Comparison of ENCODE assay signal across 8 cellular contexts in the genomic region with DNA sequence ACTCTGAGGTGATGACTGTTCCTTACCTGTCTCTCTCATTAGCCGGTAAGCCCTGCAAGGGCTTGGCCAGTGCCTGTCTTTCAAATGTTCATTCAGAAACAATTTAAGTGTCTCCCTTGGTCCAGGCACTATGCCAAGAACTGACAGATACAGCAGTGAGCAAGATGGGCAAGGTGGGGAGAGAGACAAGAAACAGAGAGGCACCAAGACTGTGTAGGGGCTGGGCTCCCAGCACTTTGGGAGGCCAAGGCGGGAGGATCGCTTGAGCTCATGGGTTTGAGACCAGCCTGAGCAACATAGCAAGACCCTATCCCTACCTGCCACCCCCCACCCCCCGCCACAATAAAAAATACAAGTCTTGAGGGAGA. TPM values are rescaled to one million over a fixed set of nuclear protein-coding genes. Genes with fewer than 3 reads are reported as not detected.
A peak's percentile ranks its signal among the peaks of the same experiment; 100 is the strongest.
DNase-seq lines count a peak whose midpoint lies in the region; ATAC-seq and TF ChIP-seq lines count a peak whose summit lies in the region.

No MANE protein-coding gene starts in this region.

- no peaks in the 10 kb centered on the region for H3K36me3 ChIP-seq in PC-3 (ENCODE audit: low read depth, low read length)
- H3K36me3 ChIP-seq in spleen: no peaks in the 10 kb centered on the region

- H3K4me3 ChIP-seq in PC-3 (ENCODE audit: low read length): no peak overlapping the region
- H3K4me3 ChIP-seq in spleen: peak overlapping the region in 3 of 8 donors; percentile 66 to 83 (median 69)

- H3K9me3 Mint-ChIP-seq in activated CD4-positive, alpha-beta T cell treated with anti-CD3 and anti-CD28 coated beads, Interleukin-2, amount 10 ng/mL, durations not matched to agents 7 days and 5 days: no peaks in the 10 kb centered on the region

- CTCF ChIA-PET in activated CD4-positive, alpha-beta T cell treated with anti-CD3 and anti-CD28 coated beads, Interleukin-2, amount 10 ng/mL, durations not matched to agents 7 days and 5 days (lab: Charles Lee): interaction anchor here (0.9 to 1.2 kb wide), 2 partner anchors 17 to 48 kb away, joined by 3 to 5 read pairs; no protein-coding TSS in a partner anchor
- CTCF ChIA-PET in PC-3 (lab: Charles Lee): interaction anchor here (0.6 kb wide), 1 partner anchor 41 kb away, joined by 3 read pairs; no protein-coding TSS in a partner anchor

- ATAC-seq in PC-3: no peak
- no peak for ATAC-seq in GM18502 (IDR thresholded peaks at IDR 0.05; ENCODE audit: poor library complexity, unreplicated experiment)

- no peaks in the 10 kb centered on the region for H3K79me2 ChIP-seq in PC-3 (ENCODE audit: low read length)

- no peak overlapping the region for H3K9ac ChIP-seq in PC-3 (ENCODE audit: low read length)

- H3K36me3 Mint-ChIP-seq in activated CD4-positive, alpha-beta T cell treated with anti-CD3 and anti-CD28 coated beads, Interleukin-2, amount 10 ng/mL, durations not matched to agents 7 days and 5 days (ENCODE audit: low read depth): peaks cover 25% of the 10 kb centered on the region

- no peak overlapping the region for H3K27ac ChIP-seq in PC-3 (ENCODE audit: low read length)
- peak overlapping the region; percentile 35 for H3K27ac ChIP-seq in epithelial cell of prostate
- peak overlapping the region in 5 of 8 donors; percentile 76 to 87 (median 82) for H3K27ac ChIP-seq in spleen

- peaks cover 5% of the 10 kb centered on the region; the same call in 1 of the 2 replicates for H3K4me1 ChIP-seq in PC-3 (ENCODE audit: insufficient read depth, low read length)
- H3K4me1 ChIP-seq in spleen: peaks cover 0 to 22% (median 14%) of the 10 kb centered on the region in 6 donors

- H3K4me2 ChIP-seq in PC-3 (ENCODE audit: low read length): no peak overlapping the region

- POLR2A ChIA-PET in activated CD4-positive, alpha-beta T cell treated with anti-CD3 and anti-CD28 coated beads, Interleukin-2, amount 10 ng/mL, durations not matched to agents 7 days and 5 days (lab: Charles Lee): no interaction called here
- POLR2A ChIA-PET in PC-3 (lab: Charles Lee; ENCODE audit: unreplicated experiment): no interaction called here

- no TSS peak for BruUV-seq in PC-3 (replicated peaks; lab: Mats Ljungman, UMichigan)

- no peak overlapping the region for H2AFZ ChIP-seq in PC-3 (ENCODE audit: low read length)

- intact Hi-C loops in PC-3 (cut with micrococcal nuclease) (no loop called here), spleen (cut with DNase I; ENCODE audit: low total_unique reads) (no loop called here)

- H4K20me1 ChIP-seq in PC-3 (ENCODE audit: low read length): no peaks in the 10 kb centered on the region

- H3K27me3 Mint-ChIP-seq in activated CD4-positive, alpha-beta T cell treated with anti-CD3 and anti-CD28 coated beads, Interleukin-2, amount 10 ng/mL, durations not matched to agents 7 days and 5 days: no peaks in the 10 kb centered on the region

- peaks cover 37% of the 10 kb centered on the region for H3K4me1 Mint-ChIP-seq in activated CD4-positive, alpha-beta T cell treated with anti-CD3 and anti-CD28 coated beads, Interleukin-2, amount 10 ng/mL, durations not matched to agents 7 days and 5 days

- no peaks in the 10 kb centered on the region for H3F3A ChIP-seq in PC-3 (ENCODE audit: low read length, unreplicated experiment)

- H3K9me3 ChIP-seq in PC-3 (ENCODE audit: low read length) (no peaks in the 10 kb centered on the region), spleen (no peaks in the 10 kb centered on the region)

- no peak for TF ChIP-seq CTCF in PC-3 (conservative IDR thresholded peaks at IDR 0.05; ENCODE audit: low read depth, low read length)
- no peak for TF ChIP-seq CTCF in spleen (IDR thresholded peaks at IDR 0.05 in 8 of 11, conservative IDR thresholded peaks at IDR 0.05 in 3 of 11)

- H3K9me2 ChIP-seq in PC-3 (replicated peaks; ENCODE audit: low read length): no peaks in the 10 kb centered on the region

- 86 to 98% (median 94%) methylated on average over 4 of the region's 4 CpGs for WGBS in spleen, 5 donors

- no peak for DNase-seq in activated CD4-positive, alpha-beta T cell treated with anti-CD3 and anti-CD28 coated beads, Interleukin-2, amount 10 ng/mL, durations not matched to agents 7 days and 5 days
- DNase-seq in activated CD4-positive, alpha-beta T cell treated with anti-CD3 and anti-CD28 coated beads, Interleukin-2, amount 50 U/mL, for 4 hours: no peak
- peak; percentile 63 for DNase-seq in PC-3
- DNase-seq in epithelial cell of prostate (ENCODE audit: low read depth, low spot score): peak; percentile 69
- DNase-seq in spleen: peak; percentile 68
- no peak for DNase-seq in HuH-7 (ENCODE audit: low spot score)
- DNase-seq in epidermal melanocyte (ENCODE audit: insufficient read length, low spot score): no peak

- peak overlapping the region; percentile 87 for H3K27ac Mint-ChIP-seq in activated CD4-positive, alpha-beta T cell treated with anti-CD3 and anti-CD28 coated beads, Interleukin-2, amount 10 ng/mL, durations not matched to agents 7 days and 5 days

- no peak for TF ChIP-seq POLR2A in spleen (IDR thresholded peaks at IDR 0.05)

- peak overlapping the region; percentile 76 for H3K4me3 Mint-ChIP-seq in activated CD4-positive, alpha-beta T cell treated with anti-CD3 and anti-CD28 coated beads, Interleukin-2, amount 10 ng/mL, durations not matched to agents 7 days and 5 days

- no peaks in the 10 kb centered on the region for H3K27me3 ChIP-seq in PC-3 (ENCODE audit: low read length)
- H3K27me3 ChIP-seq in spleen (replicated peaks in 1 of 7): peaks cover 0 to 4% (median 0%) of the 10 kb centered on the region in 7 donors

RNA-seq across cellular contexts. Expression of a gene that starts 1.3 kb away (rescaled TPM):
- 10 to 100 TPM; 44.9 to 45.3 TPM for total RNA-seq in activated CD4-positive, alpha-beta T cell treated with anti-CD3 and anti-CD28 coated beads, Interleukin-2, amount 10 ng/mL, durations not matched to agents 7 days and 5 days
- total RNA-seq in PC-3 (2014; rRNA removed): 10.0 and 10.9 TPM in 2 replicates
- 1 to 10 TPM; 2.3 to 4.8 (median 4.0) TPM for total RNA-seq in spleen
- 1 to 10 TPM; 3.5 to 4.0 (median 3.9) TPM for polyA plus RNA-seq in spleen

Comparison
In these comparisons a context has a peak if more than half of its experiments do, and no peak if none do; other contexts are left out.
1. DNase-seq: peak in PC-3 (single experiment), epithelial cell of prostate (single experiment) and spleen (single experiment); none in activated CD4-positive, alpha-beta T cell treated with anti-CD3 and anti-CD28 coated beads, Interleukin-2, amount 10 ng/mL, durations not matched to agents 7 days and 5 days (single experiment), activated CD4-positive, alpha-beta T cell treated with anti-CD3 and anti-CD28 coated beads, Interleukin-2, amount 50 U/mL, for 4 hours (0 of 2), HuH-7 (single experiment) and epidermal melanocyte (single experiment).